9 cellular contexts compared by ENCODE assay signal in genomic region chr10:76036410-76036940, GRCh38.
DNase-seq lines count a peak whose midpoint lies in the region; FAIRE-seq and TF ChIP-seq lines count a peak whose summit lies in the region.
"Had no signal": no experiment of that assay in that cellular context is flagged by ENCODE, and none has a peak within 500 bp of the region (broad histone marks: within the 10 kb centered on the region; RNA-seq: fewer than 3 reads in every experiment).

No MANE protein-coding gene starts in this region.

- H3K9me3 ChIP-seq in endocrine pancreas (ENCODE audit: control insufficient read depth, low read length), result peaks cover 6% of the 10 kb centered on the region

- no peak for FAIRE-seq in H54 (lab: Jason Lieb, UNC)

- no peaks in the 10 kb centered on the region for H3K27me3 ChIP-seq in endocrine pancreas (ENCODE audit: control insufficient read depth, insufficient read depth, low read length)
- H3K27me3 ChIP-seq: BLaER1 treated with 17β-estradiol and CSF1 and Interleukin-3, amounts not matched to agents 10 nM and 100 nM had no signal

- no peaks in the 10 kb centered on the region for H3K4me1 ChIP-seq in endocrine pancreas (ENCODE audit: control insufficient read depth, insufficient read depth, low read length)

- no peaks in the 10 kb centered on the region for H3K36me3 ChIP-seq in endocrine pancreas (ENCODE audit: control insufficient read depth, insufficient read depth, low read length)
- H3K36me3 ChIP-seq: BLaER1 treated with 17β-estradiol and CSF1 and Interleukin-3, amounts not matched to agents 10 nM and 100 nM had no signal

- H3K9ac ChIP-seq in endocrine pancreas (ENCODE audit: control insufficient read depth, insufficient read depth, low read length), result no peak overlapping the region
- H3K9ac ChIP-seq: BLaER1 treated with 17β-estradiol and CSF1 and Interleukin-3, amounts not matched to agents 10 nM and 100 nM had no signal

- DNase-seq in NCI-H1417 (lab: John Stamatoyannopoulos, UW) (peak; percentile 19 to 58 (median 29)), NCI-H1417 treated with DMSO at 0.1 percent for 48 hours (lab: John Stamatoyannopoulos, UW) (no peak), H54 (ENCODE audit: insufficient read length, low spot score) (peak; percentile 78), MV-4-11 (lab: John Stamatoyannopoulos, UW) (peak; percentile 49), lung microvascular endothelial cell (ENCODE audit: low read depth in 2 of 2) (peak; percentile 68 to 72)
- peak; percentile 61 for DNase-seq in activated CD4-positive, alpha-beta T cell treated with anti-CD3 and anti-CD28 coated beads for 48 hours
- DNase-seq in stimulated activated CD8-positive, alpha-beta memory T cell treated with anti-CD3 and anti-CD28 coated beads, Interleukin-4, amount 100 ng/mL, for 48 hours, result peak; percentile 70

- peak overlapping the region; percentile 45 for H3K4me3 ChIP-seq in endocrine pancreas (ENCODE audit: control insufficient read depth, insufficient read depth, low read length)
- H3K4me3 ChIP-seq: BLaER1 treated with 17β-estradiol and CSF1 and Interleukin-3, amounts not matched to agents 10 nM and 100 nM had no signal

- TF ChIP-seq POLR2A in H54 (IDR thresholded peaks at IDR 0.05; ENCODE audit: low read depth, low read length), result no peak
